8 cellular contexts compared by ENCODE assay signal in the genomic region with DNA sequence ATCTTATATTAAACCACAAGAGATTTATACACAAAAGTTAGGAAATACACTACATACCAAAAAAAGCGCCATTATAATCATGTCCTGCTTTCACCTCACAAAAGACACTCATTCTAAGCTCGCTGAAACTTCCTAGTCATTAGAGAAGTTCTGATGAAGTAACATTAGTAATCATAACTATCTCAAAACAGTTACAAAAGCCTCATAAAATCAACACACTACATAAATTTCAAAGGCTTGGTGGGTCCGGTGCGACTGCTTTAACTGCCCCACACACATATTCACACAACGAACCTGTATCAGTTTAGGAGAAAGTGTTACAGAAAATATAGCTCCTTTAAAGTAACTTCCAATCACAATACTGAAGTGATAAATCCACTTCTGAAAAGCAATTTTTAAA. TPM values are rescaled to one million over a fixed set of nuclear protein-coding genes. Genes with fewer than 3 reads are reported as not detected.
DNase-seq lines count a peak whose midpoint lies in the region; ATAC-seq lines count a peak whose summit lies in the region.

No MANE protein-coding gene starts in this region.

- H3K27me3 ChIP-seq in rectal smooth muscle tissue (ENCODE audit: control insufficient read depth, insufficient read depth, low read length) = no peaks in the 10 kb centered on the region

- no peak overlapping the region for H3K9ac ChIP-seq in rectal smooth muscle tissue (ENCODE audit: low read length)

- H3K4me1 ChIP-seq in rectal smooth muscle tissue (ENCODE audit: control insufficient read depth, insufficient read depth, low read length) = peaks cover 18% of the 10 kb centered on the region

- no peaks in the 10 kb centered on the region for H3K9me3 Mint-ChIP-seq in activated T-cell treated with anti-CD3 and anti-CD28 coated beads, Interleukin-2, amount 50 U/mL, for 72 hours
- no peaks in the 10 kb centered on the region for H3K9me3 Mint-ChIP-seq in T-cell

- ATAC-seq in activated T-cell treated with anti-CD3 and anti-CD28 coated beads, Interleukin-2, amount 50 U/mL, for 72 hours (replicated peaks in 1 of 2) = no peak
- no peak for ATAC-seq in T-cell (replicated peaks in 1 of 4)

- POLR2A ChIA-PET in T-cell (lab: Charles Lee) = interaction anchor here in 1 of 2 donors (0.6 to 2.4 kb wide), 7 partner anchors 9 to 206 kb away, joined by 3 to 12 read pairs (median 5); no protein-coding TSS in a partner anchor

- H3K4me1 Mint-ChIP-seq in activated T-cell treated with anti-CD3 and anti-CD28 coated beads, Interleukin-2, amount 50 U/mL, for 72 hours (ENCODE audit: low read depth) = peaks cover 56% of the 10 kb centered on the region
- H3K4me1 Mint-ChIP-seq in T-cell = peaks cover 58 to 63% (median 59%) of the 10 kb centered on the region in 3 donors

- no peaks in the 10 kb centered on the region for H3K27me3 Mint-ChIP-seq in activated T-cell treated with anti-CD3 and anti-CD28 coated beads, Interleukin-2, amount 50 U/mL, for 72 hours (ENCODE audit: low read depth)
- no peaks in the 10 kb centered on the region for H3K27me3 Mint-ChIP-seq in T-cell

- peak overlapping the region; percentile 98 for H3K27ac Mint-ChIP-seq in activated T-cell treated with anti-CD3 and anti-CD28 coated beads, Interleukin-2, amount 50 U/mL, for 72 hours
- peak overlapping the region; percentile 84 to 94 for H3K27ac Mint-ChIP-seq in T-cell

- H3K4me3 Mint-ChIP-seq in activated T-cell treated with anti-CD3 and anti-CD28 coated beads, Interleukin-2, amount 50 U/mL, for 72 hours = peak overlapping the region; percentile 89 to 97
- peak overlapping the region; percentile 86 to 96 (median 88) for H3K4me3 Mint-ChIP-seq in T-cell

- H3K36me3 Mint-ChIP-seq in activated T-cell treated with anti-CD3 and anti-CD28 coated beads, Interleukin-2, amount 50 U/mL, for 72 hours (ENCODE audit: insufficient read depth in 2 of 2) = peaks cover 8 to 12% of the 10 kb centered on the region in 2 donors
- peaks cover 13% of the 10 kb centered on the region for H3K36me3 Mint-ChIP-seq in T-cell

- DNase-seq in activated T-cell treated with anti-CD3 and anti-CD28 coated beads, Interleukin-2, amount 50 U/mL, for 72 hours = peak in 1 of 2 donors; percentile 7
- DNase-seq in activated T-cell treated with anti-CD3 and anti-CD28 coated beads, Interleukin-2, amount 50 U/mL, for 1 hour = no peak
- no peak for DNase-seq in T-cell
- peak; percentile 27 for DNase-seq in fibroblast of gingiva (ENCODE audit: low read depth)
- no peak for DNase-seq in NK-92 treated with Interleukin-12 subunit alpha and Interleukin-12 subunit beta, amount 100 ng/mL, for 24 hours (lab: John Stamatoyannopoulos, UW)
- DNase-seq in OCI-M2 (lab: John Stamatoyannopoulos, UW; ENCODE audit: unreplicated experiment) = no peak
- DNase-seq in DMS114 treated with DMSO at 0.1 percent for 48 hours (lab: John Stamatoyannopoulos, UW; ENCODE audit: unreplicated experiment) = no peak

- H3K27ac ChIP-seq in rectal smooth muscle tissue (ENCODE audit: low read depth, low read length) = peak overlapping the region; percentile 94

- no peaks in the 10 kb centered on the region for H3K36me3 ChIP-seq in rectal smooth muscle tissue (ENCODE audit: control insufficient read depth, insufficient read depth, low read length)

- CTCF ChIA-PET in T-cell (lab: Charles Lee) = interaction anchor here in 1 of 2 donors (0.5 to 1.4 kb wide), 6 partner anchors 14 to 174 kb away, joined by 3 to 6 read pairs (median 4); no protein-coding TSS in a partner anchor

- H3K4me3 ChIP-seq in rectal smooth muscle tissue (ENCODE audit: low read length) = peak overlapping the region; percentile 82

RNA-seq across cellular contexts. Expression of a gene that starts 1.9 kb away (rescaled TPM):
- total RNA-seq in activated T-cell treated with anti-CD3 and anti-CD28 coated beads, Interleukin-2, amount 50 U/mL, for 72 hours = 10 to 100 TPM; 36.4 to 37.1 TPM
- 10 to 100 TPM; 32.1 to 44.6 (median 33.5) TPM for total RNA-seq in T-cell
